ENCODE assay signal across 2 cellular contexts in the genomic region with DNA sequence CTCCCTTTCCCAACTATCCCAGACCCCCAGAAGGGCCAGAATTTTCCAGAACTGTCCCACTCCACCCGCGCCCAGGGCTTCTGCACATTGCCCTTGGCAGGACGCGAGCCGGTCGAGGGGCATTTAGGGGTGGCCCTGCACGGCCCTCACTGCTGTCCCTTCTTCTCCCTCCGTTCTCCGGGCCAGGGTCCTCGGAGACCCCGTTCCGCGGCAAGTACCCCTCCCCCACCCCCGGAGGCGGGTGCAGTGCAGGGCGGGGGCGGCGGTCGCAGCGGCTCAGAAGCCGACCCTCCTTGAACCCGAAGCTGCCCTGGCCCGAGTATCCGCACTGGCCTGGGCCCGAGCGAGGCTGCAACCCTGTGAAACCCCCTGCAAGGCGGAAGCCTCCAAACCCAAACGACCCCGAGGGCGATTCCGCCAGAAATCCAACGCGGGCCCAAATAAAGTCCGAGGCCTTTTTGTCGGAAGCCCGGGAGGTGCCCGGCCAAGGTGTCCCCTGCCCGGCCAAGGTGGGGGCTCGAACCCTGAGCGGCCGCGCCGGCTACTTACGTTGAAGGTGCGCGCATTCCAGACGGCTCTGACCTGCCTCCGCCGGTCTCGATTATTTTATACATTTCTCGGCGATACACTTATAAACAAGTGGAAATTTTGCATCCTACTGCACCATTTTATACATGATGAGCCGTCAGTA.
TF ChIP-seq lines count a peak whose summit lies in the region.

No MANE protein-coding gene starts in this region.

TF ChIP-seq in H1, 55 proteins besides CTCF, POLR2A, EP300 and RAD21:
- peak; percentile 67 for TF ChIP-seq ASH2L (IDR thresholded peaks at IDR 0.05; ENCODE audit: low read length)
- 0 out of 2 replicates have a peak, but pooled peaks have one; percentile 14 for TF ChIP-seq CREB1 (IDR thresholded peaks at IDR 0.05)
- no peak for TF ChIP-seq YY1 (IDR thresholded peaks at IDR 0.05; ENCODE audit: low read depth, low read length)
- peak; percentile 89 for TF ChIP-seq EZH2 (IDR thresholded peaks at IDR 0.05; ENCODE audit: low read depth, low read length, severe bottlenecking)
- TF ChIP-seq CBX8 (IDR thresholded peaks at IDR 0.05; ENCODE audit: borderline replicate concordance, low read depth, low read length), result 0 out of 2 replicates have a peak, but pooled peaks have one; percentile 73
- peak; percentile 85 for TF ChIP-seq RNF2 (IDR thresholded peaks at IDR 0.05; ENCODE audit: borderline replicate concordance, low read depth, low read length, missing control alignments, poor library complexity, severe bottlenecking)
- TF ChIP-seq JUN (IDR thresholded peaks at IDR 0.05; ENCODE audit: low read depth, low read length), result no peak
- TF ChIP-seq SUZ12 (IDR thresholded peaks at IDR 0.05; ENCODE audit: low read length), result peak; percentile 87
- TF ChIP-seq SIN3A (conservative IDR thresholded peaks at IDR 0.05 in 1 of 2, IDR thresholded peaks at IDR 0.05 in 1 of 2; ENCODE audit: low read depth in 1 of 2, low read length in 2 of 2), result no peak

TF ChIP-seq in GM12891, 5 proteins besides CTCF, POLR2A, EP300 and RAD21:
- TF ChIP-seq POU2F2 (IDR thresholded peaks at IDR 0.05; ENCODE audit: low read depth, low read length) (no peak), TAF1 (IDR thresholded peaks at IDR 0.05; ENCODE audit: low read depth, low read length) (no peak)
